Comparison of ENCODE assay signal across 8 cellular contexts in genomic region chr1:207309775-207310273, GRCh38. TPM values are rescaled to one million over a fixed set of nuclear protein-coding genes. Genes with fewer than 3 reads are reported as not detected.
DNase-seq lines count a peak whose midpoint lies in the region; ATAC-seq, FAIRE-seq and TF ChIP-seq lines count a peak whose summit lies in the region.

No MANE protein-coding gene starts in this region.

- H3K4me1 ChIP-seq in K562 (replicated peaks in 1 of 2; ENCODE audit: control insufficient read depth in 2 of 2, insufficient read depth in 2 of 2, low read length in 2 of 2): peaks cover 17 to 46% of the 10 kb centered on the region in 2 experiments
- H3K4me1 ChIP-seq in left lung: peaks cover 9 to 51% of the 10 kb centered on the region in 2 donors
- no peaks in the 10 kb centered on the region for H3K4me1 ChIP-seq in uterus

- TF ChIP-seq EP300 in K562 (IDR thresholded peaks at IDR 0.05; ENCODE audit: low read length): peak; percentile 98

- peak; percentile 76 for ATAC-seq in K562
- ATAC-seq in left lung: peak; percentile 96
- ATAC-seq in HG03460 (IDR thresholded peaks at IDR 0.05; ENCODE audit: unreplicated experiment): no peak

- TF ChIP-seq CTCF in K562 (IDR thresholded peaks at IDR 0.05 in 2 of 3, conservative IDR thresholded peaks at IDR 0.05 in 1 of 3; ENCODE audit: insufficient read depth in 2 of 3, low read depth in 1 of 3, low read length in 3 of 3) (no peak), left lung (IDR thresholded peaks at IDR 0.05) (no peak), uterus (IDR thresholded peaks at IDR 0.05) (no peak)

- TF ChIP-seq RAD21 in K562 (CRISPR knock-in tag; conservative IDR thresholded peaks at IDR 0.05 in 1 of 2, IDR thresholded peaks at IDR 0.05 in 1 of 2): no peak

- 2% methylated on average over 4 of the region's 4 CpGs for WGBS in K562 (ENCODE audit: insufficient coverage, low coverage, missing lambda C conversion rate)

- BruUV-seq in K562 (replicated peaks; lab: Mats Ljungman, UMichigan): TSS peak; percentile 86

- DNase-seq in EH (ENCODE audit: low read depth): peak; percentile 70
- peak; percentile 75 for DNase-seq in MV-4-11 (lab: John Stamatoyannopoulos, UW)
- DNase-seq in K562 (ENCODE audit: extremely low read depth in 1 of 4, low spot score in 3 of 4): peak in 2 of 4 experiments; percentile 62 to 76
- peak in 1 of 2 donors; percentile 44 for DNase-seq in left lung
- DNase-seq in uterus: peak in 1 of 2 donors; percentile 29
- no peak for DNase-seq in stimulated activated naive CD4-positive, alpha-beta T cell treated with Interleukin-2 at 50 U/mL for 16 hours (lab: John Stamatoyannopoulos, UW)
- no peak for DNase-seq in NK-92 treated with Interleukin-12 subunit alpha and Interleukin-12 subunit beta, amount 100 ng/mL, for 24 hours (lab: John Stamatoyannopoulos, UW)

- CTCF ChIA-PET in K562 (lab: Yijun Ruan, JAX; ENCODE audit: low intra/inter-chr PET ratio): interaction anchor here (0.6 kb wide), 1 partner anchor 71 kb away, joined by 4 read pairs; no protein-coding TSS in a partner anchor

- in situ Hi-C loops in K562 (cut with MboI): no loop called here

- no peaks in the 10 kb centered on the region for H4K20me1 ChIP-seq in K562 (replicated peaks; ENCODE audit: control insufficient read depth, insufficient read depth, low read length)

- TF ChIP-seq POLR2A in K562 (conservative IDR thresholded peaks at IDR 0.05) (no peak), uterus (IDR thresholded peaks at IDR 0.05) (no peak)

- peak overlapping the region; percentile 2; the same call in 1 of the 2 replicates for H3K4me3 ChIP-seq in K562
- peak overlapping the region in 1 of 2 donors; percentile 7 for H3K4me3 ChIP-seq in left lung
- no peak overlapping the region for H3K4me3 ChIP-seq in uterus

- no peaks in the 10 kb centered on the region for H3K79me2 ChIP-seq in K562 (ENCODE audit: control insufficient read depth, insufficient read depth, low read length)

- H3K9me1 ChIP-seq in K562 (ENCODE audit: control insufficient read depth, insufficient read depth, low read length): no peaks in the 10 kb centered on the region

- POLR2A ChIA-PET in K562 (lab: Yijun Ruan, JAX): interaction anchor here (1.0 to 1.9 kb wide), 2 partner anchors 12 to 13 kb away, joined by 3 to 11 read pairs; partner anchors contain the start of gene CD55

- FAIRE-seq in K562 (lab: Jason Lieb, UNC): peak; percentile 69

- intact Hi-C loops in K562 (cut with micrococcal nuclease): no loop called here
- intact Hi-C loops in left lung (cut with DNase I): no loop called here
- intact Hi-C loops in uterus (cut with DNase I; ENCODE audit: low total_unique reads): no loop called here

- no peaks in the 10 kb centered on the region for H3K9me3 ChIP-seq in K562 (replicated peaks; ENCODE audit: control insufficient read depth, insufficient read depth, low read depth, low read length)
- H3K9me3 ChIP-seq in left lung: no peaks in the 10 kb centered on the region
- no peaks in the 10 kb centered on the region for H3K9me3 ChIP-seq in uterus

- H3K36me3 ChIP-seq in K562 (ENCODE audit: control insufficient read depth, insufficient read depth, low read length): no peaks in the 10 kb centered on the region
- no peaks in the 10 kb centered on the region for H3K36me3 ChIP-seq in left lung
- H3K36me3 ChIP-seq in uterus: no peaks in the 10 kb centered on the region

- H3K27me3 ChIP-seq in K562 (ENCODE audit: control insufficient read depth in 2 of 2, insufficient read depth in 2 of 2, low read length in 2 of 2) (no peaks in the 10 kb centered on the region), left lung (no peaks in the 10 kb centered on the region), uterus (no peaks in the 10 kb centered on the region)

- H2AFZ ChIP-seq in K562 (ENCODE audit: low read depth, low read length): peak overlapping the region; percentile 86

- peak overlapping the region; percentile 18 to 53; a peak in 3 of 4 replicates for H3K9ac ChIP-seq in K562 (ENCODE audit: insufficient read depth in 1 of 2, low read depth in 2 of 2, low read length in 2 of 2)

- H3K27ac ChIP-seq in K562 (ENCODE audit: extremely low read depth, low read depth, low read length) (peak overlapping the region; percentile 81), left lung (peak overlapping the region; percentile 26 to 83), uterus (peak overlapping the region; percentile 2 to 50)

- peak overlapping the region; percentile 56 for H3K4me2 ChIP-seq in K562 (ENCODE audit: insufficient read depth, low read length)

TF ChIP-seq in K562, 482 proteins besides CTCF, POLR2A, EP300 and RAD21 (continues in another document):
- peak; percentile 85; the same call in 1 of the 2 replicates for TF ChIP-seq ZNF175 (CRISPR knock-in tag; IDR thresholded peaks at IDR 0.05; ENCODE audit: low read depth)
- TF ChIP-seq NR2C1 (IDR thresholded peaks at IDR 0.05): no peak
- peak; percentile 78 for TF ChIP-seq NR2C1 (tag; IDR thresholded peaks at IDR 0.05)
- TF ChIP-seq TCF7L2 (IDR thresholded peaks at IDR 0.05; ENCODE audit: low read depth, low read length): no peak
- peak; percentile 87 for TF ChIP-seq MYBL2 (IDR thresholded peaks at IDR 0.05; ENCODE audit: low read depth)
- no peak for TF ChIP-seq MYBL2 (CRISPR knock-in tag; IDR thresholded peaks at IDR 0.05; ENCODE audit: borderline replicate concordance)
- peak; percentile 89 for TF ChIP-seq ARID1B (IDR thresholded peaks at IDR 0.05)
- no peak for TF ChIP-seq TRIM25 (IDR thresholded peaks at IDR 0.05; ENCODE audit: borderline replicate concordance)
- TF ChIP-seq NR3C1 (CRISPR knock-in tag; IDR thresholded peaks at IDR 0.05): no peak
- TF ChIP-seq MCM2 (IDR thresholded peaks at IDR 0.05; ENCODE audit: low read depth): no peak
- peak; percentile 70 for TF ChIP-seq ETV1 (tag; conservative IDR thresholded peaks at IDR 0.05; ENCODE audit: low read depth)
- no peak for TF ChIP-seq BCLAF1 (IDR thresholded peaks at IDR 0.05; ENCODE audit: borderline replicate concordance in 1 of 2, control insufficient read depth in 1 of 2, low read depth in 2 of 2, low read length in 1 of 2)
- no peak for TF ChIP-seq CBX1 (IDR thresholded peaks at IDR 0.05; ENCODE audit: low read depth)
- peak; percentile 54 for TF ChIP-seq SMARCB1 (IDR thresholded peaks at IDR 0.05; ENCODE audit: insufficient read length, low read depth)
- TF ChIP-seq TCFL5 (CRISPR knock-in tag; conservative IDR thresholded peaks at IDR 0.05): 0 out of 2 replicates have a peak, but pooled peaks have one; percentile 31

RNA-seq across cellular contexts. Expression of gene CD55, which starts 11.7 kb away (rescaled TPM):
- 122 and 219 TPM in 2 replicates for total RNA-seq in K562 (2011; cell fraction: chromatin; rRNA removed; ENCODE audit: low replicate concordance)
- total RNA-seq in K562 (2011; cell fraction: nucleolus; rRNA removed): 126 and 131 TPM in 2 replicates
- total RNA-seq in K562 (2011; cell fraction: nucleoplasm; rRNA removed): 167 and 170 TPM in 2 replicates
- total RNA-seq in K562 (2014; rRNA removed) (98.4 and 112 TPM in 2 replicates), K562 (2014; rRNA removed; fragmentation: Illumina TruSeq; extraction: Trizol) (96.2 and 124 TPM in 2 replicates), K562 (2015; rRNA removed; fragmentation: Illumina TruSeq; extraction: Trizol) (81.5 and 84.0 TPM in 2 replicates), K562 (2021) (96.0 and 104 TPM in 2 replicates), left lung (100 to 1,000 TPM; 261 to 593 TPM), uterus (100 to 1,000 TPM in 1 of 4 donors, 10 to 100 TPM in 3; 27.2 to 224 (median 59.5) TPM)
- polyA plus RNA-seq in K562 (2011; rRNA removed) (137 and 150 TPM in 2 replicates), K562 (2014; fragmentation: Illumina TruSeq; extraction: Trizol) (94.8 and 144 TPM in 2 replicates), K562 (2014; fragmentation: Nextera tagmentation; extraction: Ambion mirVana) (10 to 100 TPM; 17.7 to 29.4 TPM), K562 (2014; rRNA removed) (97.0 and 98.6 TPM in 2 replicates)
- 53.0 and 98.2 TPM in 2 replicates for polyA plus RNA-seq in K562 (2011; cell fraction: cytosol; rRNA removed)
- 69.4 and 92.8 TPM in 2 replicates for polyA plus RNA-seq in K562 (2011; cell fraction: nucleus; rRNA removed)
- polyA plus RNA-seq in K562 (2012): 72.7 and 169 TPM in 2 replicates
- polyA minus RNA-seq in K562 (2011; rRNA and poly(A)+ RNA removed): 180 and 193 TPM in 2 replicates
- polyA minus RNA-seq in K562 (2011; cell fraction: cytosol; rRNA and poly(A)+ RNA removed): 46.6 and 55.4 TPM in 2 replicates
- 97.5 and 128 TPM in 2 replicates for polyA minus RNA-seq in K562 (2011; cell fraction: nucleus; rRNA and poly(A)+ RNA removed)

Comparison
In these comparisons a context has a peak if more than half of its experiments do, and no peak if none do; other contexts are left out.
1. DNase-seq: peak in EH (single experiment) and MV-4-11 (single experiment); none in stimulated activated naive CD4-positive, alpha-beta T cell treated with Interleukin-2 at 50 U/mL for 16 hours (single experiment) and NK-92 treated with Interleukin-12 subunit alpha and Interleukin-12 subunit beta, amount 100 ng/mL, for 24 hours (single experiment).
2. H3K27ac ChIP-seq: peak in every context shown above with its lines; median percentile 81 in K562; 54 in left lung; 26 in uterus.